In the genomic region with DNA sequence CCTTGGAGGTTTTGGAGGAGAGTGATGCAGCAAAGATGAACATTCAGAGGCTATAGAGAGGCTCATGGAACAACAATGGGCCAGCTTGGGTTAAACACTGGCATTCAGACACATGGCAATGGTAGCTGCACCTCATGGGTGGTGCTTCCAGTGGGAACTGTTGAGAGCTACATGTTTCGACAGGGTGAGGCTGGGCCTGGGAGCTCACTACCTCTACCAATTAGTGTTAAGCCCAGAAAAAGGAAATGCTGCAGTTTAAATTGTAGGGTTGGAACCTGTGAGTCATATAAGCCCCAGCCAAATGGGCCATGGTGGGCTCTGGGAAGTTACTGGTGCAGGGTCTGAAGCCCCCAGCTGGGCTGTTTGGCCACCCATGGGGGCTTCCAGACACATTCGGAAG, we compare ENCODE assay signal across 12 cellular contexts.
DNase-seq lines count a peak whose midpoint lies in the region; ATAC-seq, FAIRE-seq and TF ChIP-seq lines count a peak whose summit lies in the region.
"Had no signal": no experiment of that assay in that cellular context is flagged by ENCODE, and none has a peak within 500 bp of the region (broad histone marks: within the 10 kb centered on the region; RNA-seq: fewer than 3 reads in every experiment).

No MANE protein-coding gene starts in this region.

- no peak overlapping the region for H3K4me3 ChIP-seq in CD4-positive, CD25-positive, alpha-beta regulatory T cell (ENCODE audit: low read depth, low read length)
- peak overlapping the region; percentile 2; the same call in 1 of the 2 replicates for H3K4me3 ChIP-seq in GM12878
- H3K4me3 ChIP-seq: gastrocnemius medialis, left ventricle myocardium inferior had no signal

- no peak for TF ChIP-seq POLR2A in GM12878 (IDR thresholded peaks at IDR 0.05; ENCODE audit: low read depth, low read length)

- no peaks in the 10 kb centered on the region for H3K36me3 ChIP-seq in CD4-positive, CD25-positive, alpha-beta regulatory T cell (ENCODE audit: control insufficient read depth, insufficient read depth, low read length)
- H3K36me3 ChIP-seq in GM12878 (ENCODE audit: control insufficient read depth in 2 of 2, insufficient read depth in 2 of 2, low read length in 1 of 2) = no peaks in the 10 kb centered on the region
- H3K36me3 ChIP-seq: gastrocnemius medialis, left ventricle myocardium inferior had no signal

- H3K79me2 ChIP-seq in GM12878 (ENCODE audit: control insufficient read depth, insufficient read depth, low read length) = no peaks in the 10 kb centered on the region

- peaks cover 5% of the 10 kb centered on the region for H3K4me1 ChIP-seq in CD4-positive, CD25-positive, alpha-beta regulatory T cell (ENCODE audit: control insufficient read depth, insufficient read depth, low read length, poor library complexity, severe bottlenecking)
- H3K4me1 ChIP-seq in GM12878 (ENCODE audit: control insufficient read depth, insufficient read depth, low read length) = peaks cover 24% of the 10 kb centered on the region

- WGBS in GM12878 (ENCODE audit: insufficient coverage, insufficient replicate concordance, low lambda C conversion rate, missing lambda C conversion rate) = 63% methylated on average over 2 of the region's 2 CpGs

- intact Hi-C loops in GM12878 (cut with micrococcal nuclease; ENCODE audit: unreplicated experiment) = loop anchor here (10.0 kb wide), 1 partner anchor 172 kb away; no protein-coding TSS in a partner anchor

- H2AFZ ChIP-seq in GM12878 (ENCODE audit: control insufficient read depth, low read depth, low read length) = peak overlapping the region; percentile 40; the same call in 1 of the 2 replicates

- peaks cover 8 to 60% (median 22%) of the 10 kb centered on the region in 4 donors for H3K4me1 Mint-ChIP-seq in CD4-positive, CD25-positive, alpha-beta regulatory T cell
- peaks cover 25 to 61% (median 59%) of the 10 kb centered on the region in 4 donors for H3K4me1 Mint-ChIP-seq in naive thymus-derived CD8-positive, alpha-beta T cell

- in situ Hi-C loops in GM12878 (cut with MboI) = no loop called here

- no peaks in the 10 kb centered on the region for H3K27me3 Mint-ChIP-seq in CD4-positive, CD25-positive, alpha-beta regulatory T cell
- no peaks in the 10 kb centered on the region for H3K27me3 Mint-ChIP-seq in naive thymus-derived CD8-positive, alpha-beta T cell

- ATAC-seq in CD4-positive, CD25-positive, alpha-beta regulatory T cell (ENCODE audit: low read depth in 2 of 2) = no peak
- peak; percentile 29 for ATAC-seq in HG02884 (IDR thresholded peaks at IDR 0.05; ENCODE audit: unreplicated experiment)
- ATAC-seq in GM12878 = peak; percentile 63
- no peak for ATAC-seq in naive thymus-derived CD8-positive, alpha-beta T cell
- ATAC-seq in HG03039 (IDR thresholded peaks at IDR 0.05; ENCODE audit: unreplicated experiment) = no peak
- no peak for ATAC-seq in HG03565 (IDR thresholded peaks at IDR 0.05; ENCODE audit: unreplicated experiment)
- ATAC-seq: gastrocnemius medialis had no signal

- peaks cover 0 to 1% (median 0%) of the 10 kb centered on the region in 7 donors for H3K9me3 Mint-ChIP-seq in CD4-positive, CD25-positive, alpha-beta regulatory T cell
- no peaks in the 10 kb centered on the region for H3K9me3 Mint-ChIP-seq in naive thymus-derived CD8-positive, alpha-beta T cell

- BruUV-seq in GM12878 (replicated peaks; lab: Mats Ljungman, UMichigan) = no TSS peak

- H3K36me3 Mint-ChIP-seq in CD4-positive, CD25-positive, alpha-beta regulatory T cell = no peaks in the 10 kb centered on the region
- H3K36me3 Mint-ChIP-seq in naive thymus-derived CD8-positive, alpha-beta T cell = no peaks in the 10 kb centered on the region

- SMC1A ChIA-PET in GM12878 (lab: Charles Lee; ENCODE audit: uncharacterized antibody, unreplicated experiment) = interaction anchor here (0.5 to 2.6 kb wide), 33 partner anchors 8 to 630 kb away, joined by 3 to 19 read pairs (median 5); no protein-coding TSS in a partner anchor

- no peak for DNase-seq in CD4-positive, CD25-positive, alpha-beta regulatory T cell
- DNase-seq in GM12878 (ENCODE audit: low read depth, low spot score) (no peak), DMS 273 treated with DMSO at 0.1 percent for 48 hours (lab: John Stamatoyannopoulos, UW) (no peak), HUDEP-2 (lab: John Stamatoyannopoulos, UW; ENCODE audit: unreplicated experiment in 76 of 76) (no peak)
- DNase-seq in naive thymus-derived CD8-positive, alpha-beta T cell = no peak
- DNase-seq: activated CD4-positive, alpha-beta T cell treated with anti-CD3 and anti-CD28 coated beads for 1 hour; gastrocnemius medialis; left ventricle myocardium inferior; NCI-H2227 treated with DMSO at 0.1 percent for 48 hours had no signal

- peak overlapping the region; percentile 57 for H3K9ac ChIP-seq in GM12878 (ENCODE audit: control insufficient read depth, insufficient read depth, low read length)

- no peak for TF ChIP-seq EP300 in GM12878 (IDR thresholded peaks at IDR 0.05; ENCODE audit: borderline replicate concordance in 1 of 2, control insufficient read depth in 1 of 2, low read depth in 2 of 2, low read length in 2 of 2)

- RAD21 ChIA-PET in GM12878 (lab: Charles Lee; ENCODE audit: unreplicated experiment) = interaction anchor here (0.7 to 3.4 kb wide), 28 partner anchors 9 to 280 kb away, joined by 3 to 16 read pairs (median 4); partner anchors contain the start of gene ZFP36L1

- no peak for TF ChIP-seq CTCF in GM12878 (IDR thresholded peaks at IDR 0.05 in 2 of 3, conservative IDR thresholded peaks at IDR 0.05 in 1 of 3; ENCODE audit: control insufficient read depth in 2 of 3, extremely low read depth in 1 of 3, insufficient read depth in 1 of 3, low read depth in 3 of 3, low read length in 3 of 3)

- no peaks in the 10 kb centered on the region for H3K9me3 ChIP-seq in CD4-positive, CD25-positive, alpha-beta regulatory T cell (ENCODE audit: control insufficient read depth in 2 of 2, low read length in 2 of 2)
- H3K9me3 ChIP-seq in GM12878 (replicated peaks; ENCODE audit: control insufficient read depth, insufficient read depth, low read length) = no peaks in the 10 kb centered on the region
- H3K9me3 ChIP-seq: gastrocnemius medialis, left ventricle myocardium inferior had no signal

- no peak for FAIRE-seq in GM12878 (lab: Jason Lieb, UNC)

- H3K27ac ChIP-seq in CD4-positive, CD25-positive, alpha-beta regulatory T cell (ENCODE audit: insufficient read depth, low read length, poor library complexity, severe bottlenecking) = no peak overlapping the region
- peak overlapping the region; percentile 85 for H3K27ac ChIP-seq in GM12878 (ENCODE audit: control insufficient read depth, insufficient read depth)
- H3K27ac ChIP-seq: gastrocnemius medialis had no signal

- no peak for TF ChIP-seq RAD21 in GM12878 (IDR thresholded peaks at IDR 0.05; ENCODE audit: insufficient read depth, low read depth, low read length)

- peak overlapping the region in 2 of 3 donors; percentile 7 to 11 for H3K27ac Mint-ChIP-seq in CD4-positive, CD25-positive, alpha-beta regulatory T cell
- H3K27ac Mint-ChIP-seq in naive thymus-derived CD8-positive, alpha-beta T cell = peak overlapping the region in 8 of 10 donors; percentile 6 to 81 (median 60)

- H4K20me1 ChIP-seq in GM12878 (ENCODE audit: control insufficient read depth, insufficient read depth) = no peaks in the 10 kb centered on the region

- H3K27me3 ChIP-seq in CD4-positive, CD25-positive, alpha-beta regulatory T cell (ENCODE audit: control insufficient read depth, insufficient read depth, low read length) = no peaks in the 10 kb centered on the region
- H3K27me3 ChIP-seq in GM12878 (replicated peaks in 1 of 2; ENCODE audit: control insufficient read depth in 2 of 2, insufficient read depth in 2 of 2, low read length in 1 of 2) = no peaks in the 10 kb centered on the region
- H3K27me3 ChIP-seq: gastrocnemius medialis had no signal

- H3K4me3 Mint-ChIP-seq in CD4-positive, CD25-positive, alpha-beta regulatory T cell = no peak overlapping the region
- peak overlapping the region in 2 of 10 donors; percentile 18 to 35 for H3K4me3 Mint-ChIP-seq in naive thymus-derived CD8-positive, alpha-beta T cell

- POLR2A ChIA-PET in GM12878 (lab: Charles Lee) = interaction anchor here (0.9 to 1.7 kb wide), 9 partner anchors 13 to 280 kb away, joined by 3 to 8 read pairs (median 4); partner anchors contain the start of gene ZFP36L1
- POLR2A ChIA-PET in naive thymus-derived CD8-positive, alpha-beta T cell (lab: Charles Lee) = interaction anchor here (0.9 to 1.8 kb wide), 3 partner anchors 30 to 275 kb away, joined by 3 to 6 read pairs (median 3); no protein-coding TSS in a partner anchor

- CTCF ChIA-PET in GM12878 (lab: Yijun Ruan, JAX) = interaction anchor here (0.7 to 1.8 kb wide), 11 partner anchors 9 to 305 kb away, joined by 3 to 7 read pairs (median 4); no protein-coding TSS in a partner anchor

- H3K4me2 ChIP-seq in GM12878 (ENCODE audit: control insufficient read depth, insufficient read depth) = peak overlapping the region; percentile 19

TF ChIP-seq in GM12878, 131 proteins besides CTCF, POLR2A, EP300 and RAD21:
- peak; percentile 23; the same call in 1 of the 2 replicates for TF ChIP-seq SPI1 (IDR thresholded peaks at IDR 0.05; ENCODE audit: borderline replicate concordance, insufficient read depth, low read depth, low read length)
- TF ChIP-seq, protein P1, sequence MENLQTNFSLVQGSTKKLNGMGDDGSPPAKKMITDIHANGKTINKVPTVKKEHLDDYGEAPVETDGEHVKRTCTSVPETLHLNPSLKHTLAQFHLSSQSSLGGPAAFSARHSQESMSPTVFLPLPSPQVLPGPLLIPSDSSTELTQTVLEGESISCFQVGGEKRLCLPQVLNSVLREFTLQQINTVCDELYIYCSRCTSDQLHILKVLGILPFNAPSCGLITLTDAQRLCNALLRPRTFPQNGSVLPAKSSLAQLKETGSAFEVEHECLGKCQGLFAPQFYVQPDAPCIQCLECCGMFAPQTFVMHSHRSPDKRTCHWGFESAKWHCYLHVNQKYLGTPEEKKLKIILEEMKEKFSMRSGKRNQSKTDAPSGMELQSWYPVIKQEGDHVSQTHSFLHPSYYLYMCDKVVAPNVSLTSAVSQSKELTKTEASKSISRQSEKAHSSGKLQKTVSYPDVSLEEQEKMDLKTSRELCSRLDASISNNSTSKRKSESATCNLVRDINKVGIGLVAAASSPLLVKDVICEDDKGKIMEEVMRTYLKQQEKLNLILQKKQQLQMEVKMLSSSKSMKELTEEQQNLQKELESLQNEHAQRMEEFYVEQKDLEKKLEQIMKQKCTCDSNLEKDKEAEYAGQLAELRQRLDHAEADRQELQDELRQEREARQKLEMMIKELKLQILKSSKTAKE (IDR thresholded peaks at IDR 0.05; ENCODE audit: low read depth, poor library complexity, severe bottlenecking) = no peak
- no peak for TF ChIP-seq NBN (IDR thresholded peaks at IDR 0.05)
- 0 out of 4 replicates have a peak, but pooled peaks of 1 of the 2 experiments have one; percentile 20 for TF ChIP-seq ETV6 (conservative IDR thresholded peaks at IDR 0.05 in 1 of 2, IDR thresholded peaks at IDR 0.05 in 1 of 2; ENCODE audit: borderline replicate concordance in 1 of 2, low read depth in 1 of 2)
- no peak for TF ChIP-seq NR2F1 (conservative IDR thresholded peaks at IDR 0.05)

Comparison
In these comparisons a context has a peak if more than half of its experiments do, and no peak if none do; other contexts are left out.
1. ATAC-seq: peak in HG02884 (single experiment) and GM12878 (single experiment); none in CD4-positive, CD25-positive, alpha-beta regulatory T cell (0 of 2), naive thymus-derived CD8-positive, alpha-beta T cell (0 of 2), HG03039 (single experiment) and HG03565 (single experiment).